In genomic region chr6:43508481-43509141, GRCh38 we compare ENCODE assay signal across 11 cellular contexts. TPM values are rescaled to one million over a fixed set of nuclear protein-coding genes. Genes with fewer than 3 reads are reported as not detected.
DNase-seq lines count a peak whose midpoint lies in the region; ATAC-seq lines count a peak whose summit lies in the region.
"Had no signal": no experiment of that assay in that cellular context is flagged by ENCODE, and none has a peak within 500 bp of the region (broad histone marks: within the 10 kb centered on the region; RNA-seq: fewer than 3 reads in every experiment).

No MANE protein-coding gene starts in this region.

- peaks cover 0 to 15% of the 10 kb centered on the region in 2 donors for H3K27me3 ChIP-seq in duodenal mucosa (ENCODE audit: control insufficient read depth in 1 of 2, insufficient read depth in 2 of 2, low read length in 2 of 2)
- H3K27me3 ChIP-seq in skeletal muscle satellite cell (ENCODE audit: control insufficient read depth, insufficient read depth, low read length) = no peaks in the 10 kb centered on the region

- H3K36me3 Mint-ChIP-seq in activated CD4-positive, alpha-beta T cell treated with anti-CD3 and anti-CD28 coated beads for 36 hours (ENCODE audit: low read depth) = peaks cover 26% of the 10 kb centered on the region

- H3K36me3 ChIP-seq in duodenal mucosa (ENCODE audit: control insufficient read depth in 1 of 2, insufficient read depth in 2 of 2, low read length in 2 of 2) (peaks cover 25 to 46% of the 10 kb centered on the region in 2 donors), skeletal muscle satellite cell (ENCODE audit: insufficient read depth, low read length) (peaks cover 51% of the 10 kb centered on the region)

- H3K27ac ChIP-seq in duodenal mucosa (ENCODE audit: low read depth, low read length) = no peak overlapping the region
- H3K27ac ChIP-seq: gastrocnemius medialis had no signal

- peak overlapping the region; percentile 99 for H3K4me2 ChIP-seq in skeletal muscle satellite cell (ENCODE audit: low read length)

- H3K4me3 Mint-ChIP-seq in activated CD4-positive, alpha-beta T cell treated with anti-CD3 and anti-CD28 coated beads for 36 hours = peak overlapping the region; percentile 61

- peaks cover 29 to 33% of the 10 kb centered on the region in 2 donors for H3K4me1 ChIP-seq in duodenal mucosa (ENCODE audit: control insufficient read depth in 1 of 2, insufficient read depth in 2 of 2, low read length in 2 of 2)
- H3K4me1 ChIP-seq in skeletal muscle satellite cell (ENCODE audit: control insufficient read depth, insufficient read depth, low read length) = peaks cover 15% of the 10 kb centered on the region

- no peak for ATAC-seq in activated CD4-positive, alpha-beta T cell treated with anti-CD3 and anti-CD28 coated beads for 36 hours
- ATAC-seq in GM19351 (IDR thresholded peaks at IDR 0.05; ENCODE audit: unreplicated experiment) (no peak), GM19397 (IDR thresholded peaks at IDR 0.05; ENCODE audit: unreplicated experiment) (no peak)
- ATAC-seq: gastrocnemius medialis had no signal

- peaks cover 10% of the 10 kb centered on the region for H3K4me1 Mint-ChIP-seq in activated CD4-positive, alpha-beta T cell treated with anti-CD3 and anti-CD28 coated beads for 36 hours

- H3K4me3 ChIP-seq in duodenal mucosa (ENCODE audit: low read depth in 1 of 2, low read length in 2 of 2) = peak overlapping the region; percentile 47 to 75
- H3K4me3 ChIP-seq in skeletal muscle satellite cell (ENCODE audit: low read length) = no peak overlapping the region

- POLR2A ChIA-PET in activated CD4-positive, alpha-beta T cell treated with anti-CD3 and anti-CD28 coated beads for 36 hours (lab: Charles Lee) = no interaction called here

- H3K9ac ChIP-seq in duodenal mucosa (ENCODE audit: low read depth in 1 of 2, low read length in 2 of 2) (no peak overlapping the region), skeletal muscle satellite cell (ENCODE audit: low read depth, low read length) (no peak overlapping the region)

- no peak overlapping the region for H3K27ac Mint-ChIP-seq in activated CD4-positive, alpha-beta T cell treated with anti-CD3 and anti-CD28 coated beads for 36 hours

- no peaks in the 10 kb centered on the region for H3K9me3 Mint-ChIP-seq in activated CD4-positive, alpha-beta T cell treated with anti-CD3 and anti-CD28 coated beads for 36 hours (ENCODE audit: low read depth)

- CTCF ChIA-PET in activated CD4-positive, alpha-beta T cell treated with anti-CD3 and anti-CD28 coated beads for 36 hours (lab: Charles Lee) = interaction anchor here (0.6 to 6.3 kb wide), 11 partner anchors 8 to 246 kb away, joined by 3 to 65 read pairs (median 4); partner anchors contain the start of genes CRIP3, POLR1C and YIPF3

- intact Hi-C loops in activated CD4-positive, alpha-beta T cell treated with anti-CD3 and anti-CD28 coated beads for 36 hours (cut with DNase I, micrococcal nuclease) = loop anchor here in 1 of 2 experiments (5.0 kb wide), 1 partner anchor 141 kb away; the partner anchor contains the start of gene ZNF318

- H3K9me3 ChIP-seq in duodenal mucosa (ENCODE audit: control insufficient read depth in 1 of 2, low read length in 2 of 2) (no peaks in the 10 kb centered on the region), skeletal muscle satellite cell (replicated peaks; ENCODE audit: low read length) (no peaks in the 10 kb centered on the region)
- H3K9me3 ChIP-seq: gastrocnemius medialis had no signal

- H3K27me3 Mint-ChIP-seq in activated CD4-positive, alpha-beta T cell treated with anti-CD3 and anti-CD28 coated beads for 36 hours = peaks cover 12% of the 10 kb centered on the region

- no peak for DNase-seq in activated CD4-positive, alpha-beta T cell treated with anti-CD3 and anti-CD28 coated beads for 36 hours
- no peak for DNase-seq in activated CD4-positive, alpha-beta T cell treated with anti-CD3 and anti-CD28 coated beads for 4 hours
- DNase-seq in OCI-M1 (lab: John Stamatoyannopoulos, UW) = peak; percentile 16
- DNase-seq in cerebellar nuclear complex (lab: John Stamatoyannopoulos, UW) = no peak
- DNase-seq: gastrocnemius medialis, GDM1, NCI-H187 treated with DMSO at 0.1 percent for 48 hours had no signal

RNA-seq across cellular contexts. Expression of gene LRRC73, which starts 1.5 kb away (rescaled TPM):
- total RNA-seq in activated CD4-positive, alpha-beta T cell treated with anti-CD3 and anti-CD28 coated beads for 36 hours = under 1 TPM; 0.18 to 0.19 TPM
- total RNA-seq in skeletal muscle satellite cell (2012; rRNA removed) = under 0.01 and 1.1 TPM in 2 replicates
- total RNA-seq: gastrocnemius medialis had no signal

RNA-seq across cellular contexts. Expression of gene YIPF3, which starts 8.1 kb away (rescaled TPM):
- 10 to 100 TPM; 38.0 to 39.6 TPM for total RNA-seq in activated CD4-positive, alpha-beta T cell treated with anti-CD3 and anti-CD28 coated beads for 36 hours
- 55.5 and 67.2 TPM in 2 replicates for total RNA-seq in skeletal muscle satellite cell (2012; rRNA removed)

RNA-seq across cellular contexts. Expression of gene POLR1C, which starts 8.3 kb away (rescaled TPM):
- 10 to 100 TPM; 43.4 to 52.9 TPM for total RNA-seq in activated CD4-positive, alpha-beta T cell treated with anti-CD3 and anti-CD28 coated beads for 36 hours
- 42.8 and 45.1 TPM in 2 replicates for total RNA-seq in skeletal muscle satellite cell (2012; rRNA removed)

RNA-seq across cellular contexts. Expression of gene TJAP1, which starts 31.2 kb away (rescaled TPM):
- 10 to 100 TPM; 35.6 to 37.2 TPM for total RNA-seq in activated CD4-positive, alpha-beta T cell treated with anti-CD3 and anti-CD28 coated beads for 36 hours
- 10.7 and 13.9 TPM in 2 replicates for total RNA-seq in skeletal muscle satellite cell (2012; rRNA removed)

RNA-seq across cellular contexts. Expression of gene DLK2, which starts 53.3 kb away (rescaled TPM):
- total RNA-seq in activated CD4-positive, alpha-beta T cell treated with anti-CD3 and anti-CD28 coated beads for 36 hours = 1 to 10 TPM; 1.9 to 2.0 TPM
- 0.76 and 0.87 TPM in 2 replicates for total RNA-seq in skeletal muscle satellite cell (2012; rRNA removed)
